19 cellular contexts compared by ENCODE assay signal in the genomic region with DNA sequence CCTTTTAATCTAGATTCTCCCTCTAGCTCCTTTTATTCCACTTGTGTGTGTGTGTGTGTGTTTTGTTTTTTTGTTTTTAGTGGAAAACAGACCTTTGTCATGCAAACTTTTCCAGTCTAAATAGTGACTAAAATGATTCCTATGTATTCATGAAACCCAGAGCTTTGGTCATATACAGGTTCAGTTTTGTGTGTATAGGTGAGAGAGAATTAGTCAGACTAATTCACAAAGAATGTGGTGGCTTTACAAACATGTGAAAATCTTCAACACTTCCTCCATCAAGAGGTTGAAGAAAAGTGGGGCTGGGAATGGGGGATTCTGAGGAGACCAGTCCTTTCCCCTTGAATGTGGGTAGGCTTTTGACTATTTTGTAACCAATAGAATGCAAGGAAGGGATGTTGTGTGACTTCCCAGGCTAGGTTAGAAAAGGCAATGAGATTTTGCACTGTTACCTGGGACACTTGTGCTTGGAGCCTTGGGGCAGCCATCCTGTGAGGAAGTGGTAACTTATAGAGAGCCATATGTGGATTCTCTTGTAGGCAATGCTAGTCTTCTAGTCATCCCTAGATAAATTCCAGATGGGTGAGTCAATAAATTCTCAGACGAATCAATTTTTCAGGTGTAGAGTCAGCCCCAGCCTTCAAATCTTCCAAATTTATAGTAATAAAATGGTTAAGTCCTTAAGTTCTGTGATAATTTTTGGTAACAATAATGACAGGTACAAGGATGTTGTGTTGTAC.
DNase-seq lines count a peak whose midpoint lies in the region; ATAC-seq, FAIRE-seq and TF ChIP-seq lines count a peak whose summit lies in the region.
"Had no signal": no experiment of that assay in that cellular context is flagged by ENCODE, and none has a peak within 500 bp of the region (broad histone marks: within the 10 kb centered on the region; RNA-seq: fewer than 3 reads in every experiment).

No MANE protein-coding gene starts in this region.

- peak; percentile 67 for DNase-seq in ELR (ENCODE audit: low read depth)
- peak; percentile 64 for DNase-seq in PC-3
- peak; percentile 75 for DNase-seq in bronchial epithelial cell (ENCODE audit: low read depth)
- DNase-seq in keratinocyte (ENCODE audit: low read depth, low spot score) = peak; percentile 59
- DNase-seq in RKO (ENCODE audit: low spot score) = no peak
- DNase-seq in activated naive CD4-positive, alpha-beta T cell treated with Interleukin-2 at 50 U/mL for 16 hours = no peak
- no peak for DNase-seq in NCI-H774 (lab: John Stamatoyannopoulos, UW)
- no peak for DNase-seq in GOT3 (lab: John Stamatoyannopoulos, UW)
- DNase-seq: BE2C; CD4-positive, alpha-beta memory T cell; DMS153; DMS79 treated with DMSO at 0.1 percent for 48 hours; GF-D8; GM23248; H7 had no signal

- CTCF ChIA-PET in PC-3 (lab: Charles Lee) = no interaction called here

- H2AFZ ChIP-seq in PC-3 (ENCODE audit: low read length) (no peak overlapping the region), keratinocyte (ENCODE audit: control insufficient read depth, low read length) (peak overlapping the region; percentile 57)
- H2AFZ ChIP-seq: GM23248 had no signal

- peak overlapping the region; percentile 20; the same call in 1 of the 2 replicates for H3K4me2 ChIP-seq in PC-3 (ENCODE audit: low read length)
- H3K4me2 ChIP-seq in keratinocyte (ENCODE audit: control insufficient read depth, extremely low read depth, insufficient read depth, low read depth, low read length) = peak overlapping the region; percentile 52

- no peak for TF ChIP-seq CTCF in PC-3 (conservative IDR thresholded peaks at IDR 0.05; ENCODE audit: low read depth, low read length)
- no peak for TF ChIP-seq CTCF in bronchial epithelial cell (IDR thresholded peaks at IDR 0.05; ENCODE audit: insufficient read depth, low read length, severe bottlenecking)
- no peak for TF ChIP-seq CTCF in keratinocyte (optimal IDR thresholded peaks at IDR 0.05 in 1 of 3, IDR thresholded peaks at IDR 0.05 in 1 of 3, conservative IDR thresholded peaks at IDR 0.05 in 1 of 3; ENCODE audit: extremely low read depth in 1 of 3, insufficient read depth in 2 of 3, low read length in 3 of 3)

- H3K9me3 ChIP-seq in PC-3 (ENCODE audit: low read length) (no peaks in the 10 kb centered on the region), keratinocyte (ENCODE audit: control insufficient read depth, low read depth, low read length) (no peaks in the 10 kb centered on the region)
- H3K9me3 ChIP-seq: BE2C had no signal

- H3K79me2 ChIP-seq in PC-3 (ENCODE audit: low read length) (no peaks in the 10 kb centered on the region), keratinocyte (ENCODE audit: control insufficient read depth, insufficient read depth, low read length) (no peaks in the 10 kb centered on the region)

- no peaks in the 10 kb centered on the region for H3F3A ChIP-seq in PC-3 (ENCODE audit: low read length, unreplicated experiment)

- H3K36me3 ChIP-seq in PC-3 (ENCODE audit: low read depth, low read length) (no peaks in the 10 kb centered on the region), bronchial epithelial cell (ENCODE audit: control insufficient read depth, insufficient read depth, low read length) (no peaks in the 10 kb centered on the region), keratinocyte (ENCODE audit: control insufficient read depth in 2 of 2, extremely low read depth in 1 of 2, insufficient read depth in 2 of 2, low read length in 2 of 2) (no peaks in the 10 kb centered on the region)
- H3K36me3 ChIP-seq: BE2C had no signal

- intact Hi-C loops in PC-3 (cut with micrococcal nuclease) = no loop called here

- H3K4me1 ChIP-seq in PC-3 (ENCODE audit: insufficient read depth, low read length) (peaks cover 10% of the 10 kb centered on the region), keratinocyte (ENCODE audit: control insufficient read depth, extremely low read depth, insufficient read depth, low read length) (peaks cover 16% of the 10 kb centered on the region)
- H3K4me1 ChIP-seq: BE2C had no signal

- no peak for FAIRE-seq in bronchial epithelial cell (lab: Jason Lieb, UNC)
- FAIRE-seq in keratinocyte (lab: Jason Lieb, UNC) = peak; percentile 79
- FAIRE-seq: A204.1, D721Med, GM18507 had no signal

- H3K9me2 ChIP-seq in PC-3 (replicated peaks; ENCODE audit: low read length) = no peaks in the 10 kb centered on the region

- H4K20me1 ChIP-seq in PC-3 (ENCODE audit: low read length) = no peaks in the 10 kb centered on the region
- no peaks in the 10 kb centered on the region for H4K20me1 ChIP-seq in keratinocyte (ENCODE audit: control insufficient read depth, extremely low read depth, insufficient read depth, low read length)

- H3K27ac ChIP-seq in PC-3 (ENCODE audit: low read length) (no peak overlapping the region), keratinocyte (ENCODE audit: control insufficient read depth, insufficient read depth, low read length) (peak overlapping the region; percentile 55)
- H3K27ac ChIP-seq: C4-2B, GM23248 had no signal

- dilution Hi-C loops in keratinocyte (cut with MboI; ENCODE audit: extremely low pct_ligation_motif_present, low sequenced_read_pairs) = no loop called here

- POLR2A ChIA-PET in PC-3 (lab: Charles Lee; ENCODE audit: unreplicated experiment) = no interaction called here

- no peaks in the 10 kb centered on the region for H3K9me1 ChIP-seq in keratinocyte (ENCODE audit: control insufficient read depth, extremely low read depth, insufficient read depth, low read length)

- no peak overlapping the region; the same call in 1 of the 2 replicates for H3K4me3 ChIP-seq in PC-3 (ENCODE audit: low read length)
- H3K4me3 ChIP-seq in bronchial epithelial cell (ENCODE audit: low read depth, low read length) = no peak overlapping the region
- H3K4me3 ChIP-seq in keratinocyte (ENCODE audit: control insufficient read depth in 2 of 3, extremely low read depth in 1 of 3, insufficient read depth in 2 of 3, low read depth in 1 of 3, low read length in 3 of 3) = no peak overlapping the region
- H3K4me3 ChIP-seq: GM23248 had no signal

- no TSS peak for BruUV-seq in PC-3 (replicated peaks; lab: Mats Ljungman, UMichigan)

- no peak overlapping the region for H3K9ac ChIP-seq in PC-3 (ENCODE audit: low read length)
- no peak overlapping the region for H3K9ac ChIP-seq in keratinocyte (ENCODE audit: control insufficient read depth, extremely low read depth, insufficient read depth, low read length)
- H3K9ac ChIP-seq: GM23248 had no signal

- ATAC-seq in PC-3 = peak; percentile 29; the same call in 1 of the 2 replicates

- H3K27me3 ChIP-seq in PC-3 (ENCODE audit: low read length) (no peaks in the 10 kb centered on the region), bronchial epithelial cell (ENCODE audit: control insufficient read depth, insufficient read depth, low read length) (no peaks in the 10 kb centered on the region), keratinocyte (ENCODE audit: control insufficient read depth, extremely low read depth, insufficient read depth, low read length) (no peaks in the 10 kb centered on the region)
- H3K27me3 ChIP-seq: BE2C had no signal

Comparison
In these comparisons a context has a peak if more than half of its experiments do, and no peak if none do; other contexts are left out.
1. DNase-seq: peak in ELR (single experiment), PC-3 (single experiment), bronchial epithelial cell (single experiment) and keratinocyte (single experiment); none in RKO (single experiment), activated naive CD4-positive, alpha-beta T cell treated with Interleukin-2 at 50 U/mL for 16 hours (single experiment), NCI-H774 (single experiment) and GOT3 (single experiment).